In genomic region chr13:44936246-44936645, GRCh38 we compare ENCODE assay signal across 27 cellular contexts.
"Had no signal": no experiment of that assay in that cellular context is flagged by ENCODE, and none has a peak within 500 bp of the region (broad histone marks: within the 10 kb centered on the region; RNA-seq: fewer than 3 reads in every experiment).

No MANE protein-coding gene starts in this region.

- ATAC-seq: activated CD4-positive, CD25-positive, alpha-beta regulatory T cell treated with anti-CD3 and anti-CD28 coated beads, Interleukin-2, amount 50 U/mL, for 24 hours; pancreas; right cardiac atrium; upper lobe of right lung had no signal

- H3K4me3 ChIP-seq: colonic mucosa, dorsolateral prefrontal cortex, hepatocyte, left ventricle myocardium inferior, lung, pancreas, suprapubic skin, tibial artery, upper lobe of right lung had no signal

- H3K27ac Mint-ChIP-seq: activated CD4-positive, alpha-beta memory T cell treated with anti-CD3 and anti-CD28 coated beads for 36 hours; activated naive CD4-positive, alpha-beta T cell treated with anti-CD3 and anti-CD28 coated beads, Interleukin-2, amount 10 ng/mL, durations not matched to agents 7 days and 5 days; activated naive CD8-positive, alpha-beta T cell treated with anti-CD3 and anti-CD28 coated beads, Interleukin-2, amount 10 ng/mL, durations not matched to agents 7 days and 5 days; activated T-cell treated with anti-CD3 and anti-CD28 coated beads, Interleukin-2, amount 50 U/mL, for 24 hours; immature natural killer cell had no signal

- H3K9me3 ChIP-seq: colonic mucosa, left ventricle myocardium inferior, pancreas, suprapubic skin, tibial artery, upper lobe of right lung had no signal

- H3K4me1 ChIP-seq: colonic mucosa, pancreas had no signal

- H3K4me3 Mint-ChIP-seq: activated CD4-positive, alpha-beta memory T cell treated with anti-CD3 and anti-CD28 coated beads for 36 hours; activated naive CD4-positive, alpha-beta T cell treated with anti-CD3 and anti-CD28 coated beads, Interleukin-2, amount 10 ng/mL, durations not matched to agents 7 days and 5 days; activated naive CD8-positive, alpha-beta T cell treated with anti-CD3 and anti-CD28 coated beads, Interleukin-2, amount 10 ng/mL, durations not matched to agents 7 days and 5 days; activated T-cell treated with anti-CD3 and anti-CD28 coated beads, Interleukin-2, amount 50 U/mL, for 24 hours; immature natural killer cell had no signal

- H3K36me3 ChIP-seq: colonic mucosa, left ventricle myocardium inferior, pancreas, suprapubic skin had no signal

- H3K9me3 Mint-ChIP-seq: activated CD4-positive, alpha-beta memory T cell treated with anti-CD3 and anti-CD28 coated beads for 36 hours; activated naive CD4-positive, alpha-beta T cell treated with anti-CD3 and anti-CD28 coated beads, Interleukin-2, amount 10 ng/mL, durations not matched to agents 7 days and 5 days; activated naive CD8-positive, alpha-beta T cell treated with anti-CD3 and anti-CD28 coated beads, Interleukin-2, amount 10 ng/mL, durations not matched to agents 7 days and 5 days; activated T-cell treated with anti-CD3 and anti-CD28 coated beads, Interleukin-2, amount 50 U/mL, for 24 hours; immature natural killer cell had no signal

- H3K27ac ChIP-seq: colonic mucosa, dorsolateral prefrontal cortex, hepatocyte, left ventricle myocardium inferior, pancreas, suprapubic skin, tibial artery, upper lobe of right lung, VCaP had no signal

- H3K27me3 Mint-ChIP-seq: activated naive CD4-positive, alpha-beta T cell treated with anti-CD3 and anti-CD28 coated beads, Interleukin-2, amount 10 ng/mL, durations not matched to agents 7 days and 5 days; activated naive CD8-positive, alpha-beta T cell treated with anti-CD3 and anti-CD28 coated beads, Interleukin-2, amount 10 ng/mL, durations not matched to agents 7 days and 5 days; activated T-cell treated with anti-CD3 and anti-CD28 coated beads, Interleukin-2, amount 50 U/mL, for 24 hours had no signal

- H3K27me3 ChIP-seq: colonic mucosa, dorsolateral prefrontal cortex, hepatocyte, pancreas, suprapubic skin, tibial artery, upper lobe of right lung had no signal

- DNase-seq: activated CD4-positive, alpha-beta memory T cell treated with anti-CD3 and anti-CD28 coated beads for 36 hours; activated CD4-positive, alpha-beta T cell treated with anti-CD3 and anti-CD28 coated beads for 48 hours; activated CD8-positive, alpha-beta memory T cell treated with anti-CD3 and anti-CD28 coated beads, Interleukin-2, amount 50 U/mL, for 4 hours; activated gamma-delta T cell; activated naive CD4-positive, alpha-beta T cell treated with anti-CD3 and anti-CD28 coated beads, Interleukin-2, amount 10 ng/mL, durations not matched to agents 7 days and 5 days; activated naive CD8-positive, alpha-beta T cell treated with anti-CD3 and anti-CD28 coated beads, Interleukin-2, amount 10 ng/mL, durations not matched to agents 7 days and 5 days; activated T-cell treated with anti-CD3 and anti-CD28 coated beads, Interleukin-2, amount 50 U/mL, for 24 hours; amniotic stem cell; colonic mucosa; dorsolateral prefrontal cortex; effector memory CD4-positive, alpha-beta T cell; glutamatergic neuron; immature natural killer cell; left ventricle myocardium inferior; pancreas; right cardiac atrium; stimulated activated CD4-positive, alpha-beta T cell treated with anti-CD3 and anti-CD28 coated beads, Interleukin-15, amount 100 ng/mL, for 24 hours; stimulated activated CD4-positive, alpha-beta T cell treated with anti-CD3 and anti-CD28 coated beads, Interleukin-2, amount 100 ng/mL, for 24 hours; stimulated activated naive CD4-positive, alpha-beta T cell; T-helper 9 cell; tibial artery; upper lobe of right lung had no signal
